16 cellular contexts compared by ENCODE assay signal in genomic region chr22:44693756-44694155, GRCh38.
"Had no signal": no experiment of that assay in that cellular context is flagged by ENCODE, and none has a peak within 500 bp of the region (broad histone marks: within the 10 kb centered on the region; RNA-seq: fewer than 3 reads in every experiment).

No MANE protein-coding gene starts in this region.

- ATAC-seq: activated naive CD8-positive, alpha-beta T cell treated with anti-CD3 and anti-CD28 coated beads, Interleukin-2, amount 50 U/mL, for 24 hours; foreskin keratinocyte; stimulated activated naive B cell treated with anti-CD40 and anti-IgM and Interleukin-4, amounts not matched to agents 10 μg/mL and 1 μg/mL and 100 μg/mL, for 72 hours had no signal

- DNase-seq: activated CD4-positive, alpha-beta T cell treated with anti-CD3 and anti-CD28 coated beads for 1 hour; activated CD4-positive, alpha-beta T cell treated with anti-CD3 and anti-CD28 coated beads, Interleukin-2, amount 50 U/mL, for 4 hours; activated naive CD4-positive, alpha-beta T cell treated with anti-CD3 and anti-CD28 coated beads for 36 hours; activated naive CD8-positive, alpha-beta T cell treated with anti-CD3 and anti-CD28 coated beads, Interleukin-2, amount 50 U/mL, for 24 hours; activated T-cell treated with anti-CD3 and anti-CD28 coated beads for 4 hours; aorta; cerebellar nuclear complex; effector memory CD4-positive, alpha-beta T cell; foreskin keratinocyte; head of caudate nucleus; mesenchymal stem cell; stimulated activated CD4-positive, alpha-beta T cell treated with anti-CD3 and anti-CD28 coated beads, Interleukin-15, amount 100 ng/mL, for 24 hours; stimulated activated CD4-positive, alpha-beta T cell treated with anti-CD3 and anti-CD28 coated beads, Interleukin-4, amount 100 ng/mL, for 1 hour; stimulated activated naive B cell treated with anti-CD40 and anti-IgM and Interleukin-4, amounts not matched to agents 10 μg/mL and 1 μg/mL and 100 μg/mL, for 72 hours; thyroid gland; uterus had no signal
